ENCODE assay signal across 19 cellular contexts in genomic region chr18:56176750-56177149, GRCh38.
DNase-seq lines count a peak whose midpoint lies in the region; ATAC-seq, FAIRE-seq and TF ChIP-seq lines count a peak whose summit lies in the region.
"Had no signal": no experiment of that assay in that cellular context is flagged by ENCODE, and none has a peak within 500 bp of the region (broad histone marks: within the 10 kb centered on the region; RNA-seq: fewer than 3 reads in every experiment).

No MANE protein-coding gene starts in this region.

- H3K4me1 ChIP-seq in A549 = no peaks in the 10 kb centered on the region
- peaks cover 6% of the 10 kb centered on the region for H3K4me1 ChIP-seq in IMR-90 (ENCODE audit: control insufficient read depth, insufficient read depth, low read length)
- no peaks in the 10 kb centered on the region for H3K4me1 ChIP-seq in K562 (replicated peaks in 1 of 2; ENCODE audit: control insufficient read depth in 2 of 2, insufficient read depth in 2 of 2, low read length in 2 of 2)
- H3K4me1 ChIP-seq: BLaER1 treated with 17β-estradiol and CSF1 and Interleukin-3, amounts not matched to agents 10 nM and 100 nM; Caco-2 had no signal

- H3K27ac ChIP-seq in A549 (no peak overlapping the region), IMR-90 (ENCODE audit: insufficient read depth, low read length) (no peak overlapping the region), K562 (ENCODE audit: extremely low read depth, low read depth, low read length) (no peak overlapping the region), coronary artery (no peak overlapping the region)
- H3K27ac ChIP-seq: BLaER1 treated with 17β-estradiol and CSF1 and Interleukin-3, amounts not matched to agents 10 nM and 100 nM; C4-2B had no signal

- DNase-seq in A549 (ENCODE audit: low read depth in 1 of 2, low spot score in 1 of 2) (no peak), IMR-90 (no peak), K562 (ENCODE audit: extremely low read depth in 1 of 4, low spot score in 3 of 4) (no peak), coronary artery (ENCODE audit: low spot score) (no peak), NK-92 (lab: John Stamatoyannopoulos, UW; ENCODE audit: unreplicated experiment) (no peak), germinal center (ENCODE audit: low spot score) (no peak)
- DNase-seq: 8988T; AML-193; Caco-2; Calu3; CD4-positive, alpha-beta T cell; CD8-positive, alpha-beta T cell; DMS79 treated with DMSO at 0.1 percent for 48 hours; GF-D8 had no signal

- no peak overlapping the region for H3K4ac ChIP-seq in IMR-90 (ENCODE audit: low read depth, low read length)

- H3K4me2 ChIP-seq in A549 (no peak overlapping the region), IMR-90 (ENCODE audit: low read depth, low read length) (no peak overlapping the region), K562 (ENCODE audit: insufficient read depth, low read length) (no peak overlapping the region)
- H3K4me2 ChIP-seq: BLaER1 treated with 17β-estradiol and CSF1 and Interleukin-3, amounts not matched to agents 10 nM and 100 nM had no signal

- H2BK15ac ChIP-seq in IMR-90 (ENCODE audit: low read depth, low read length) = no peak overlapping the region

- no peak overlapping the region for H2AK5ac ChIP-seq in IMR-90 (ENCODE audit: low read depth, low read length)

- no peak overlapping the region for H4K91ac ChIP-seq in IMR-90 (ENCODE audit: insufficient read depth, low read depth, low read length)

- H3K79me2 ChIP-seq in K562 (ENCODE audit: control insufficient read depth, insufficient read depth, low read length) = no peaks in the 10 kb centered on the region

- H3K36me3 ChIP-seq in IMR-90 (ENCODE audit: control insufficient read depth, insufficient read depth, low read length) = no peaks in the 10 kb centered on the region
- no peaks in the 10 kb centered on the region for H3K36me3 ChIP-seq in K562 (ENCODE audit: control insufficient read depth, insufficient read depth, low read length)
- H3K36me3 ChIP-seq: BLaER1 treated with 17β-estradiol and CSF1 and Interleukin-3, amounts not matched to agents 10 nM and 100 nM had no signal

- FAIRE-seq in A549 (lab: Jason Lieb, UNC) (no peak), K562 (lab: Jason Lieb, UNC) (no peak)
- FAIRE-seq: A204.1, G401.6, GM12891 had no signal

- CTCF ChIA-PET in A549 (lab: Yijun Ruan, JAX) (interaction anchor here (0.7 kb wide), 1 partner anchor 25 kb away, joined by 3 read pairs; no protein-coding TSS in a partner anchor), IMR-90 (lab: Yijun Ruan, JAX) (interaction anchor here (0.5 kb wide), 1 partner anchor 52 kb away, joined by 4 read pairs; no protein-coding TSS in a partner anchor), K562 (lab: Yijun Ruan, JAX; ENCODE audit: low intra/inter-chr PET ratio) (no interaction called here)

- no peak for ATAC-seq in A549
- ATAC-seq in IMR-90 (ENCODE audit: low read depth) = no peak
- ATAC-seq in K562 = no peak
- ATAC-seq: CD8-positive, alpha-beta T cell had no signal

- dilution Hi-C loops in IMR-90 (cut with HindIII; ENCODE audit: low sequenced_read_pairs, unreplicated experiment) = no loop called here

- H2AFZ ChIP-seq in IMR-90 (replicated peaks; ENCODE audit: low read length, poor library complexity) = no peak overlapping the region
- no peak overlapping the region for H2AFZ ChIP-seq in K562 (ENCODE audit: low read depth, low read length)

- no peak overlapping the region for H4K5ac ChIP-seq in IMR-90 (ENCODE audit: low read depth, low read length)

- TF ChIP-seq RAD21 in A549 (conservative IDR thresholded peaks at IDR 0.05 in 1 of 2, IDR thresholded peaks at IDR 0.05 in 1 of 2) (no peak), IMR-90 (IDR thresholded peaks at IDR 0.05; ENCODE audit: low read length) (no peak), K562 (CRISPR knock-in tag; conservative IDR thresholded peaks at IDR 0.05 in 1 of 2, IDR thresholded peaks at IDR 0.05 in 1 of 2) (no peak)

- H3K9ac ChIP-seq in IMR-90 (ENCODE audit: low read depth, low read length) = no peak overlapping the region
- H3K9ac ChIP-seq in K562 (ENCODE audit: insufficient read depth in 1 of 2, low read depth in 2 of 2, low read length in 2 of 2) = no peak overlapping the region
- H3K9ac ChIP-seq: BLaER1 treated with 17β-estradiol and CSF1 and Interleukin-3, amounts not matched to agents 10 nM and 100 nM had no signal

- POLR2A ChIA-PET in A549 (lab: Yijun Ruan, JAX) (no interaction called here), IMR-90 (lab: Charles Lee; ENCODE audit: unreplicated experiment) (no interaction called here), K562 (lab: Yijun Ruan, JAX) (no interaction called here)

- H3K4me3 ChIP-seq in A549 (no peak overlapping the region), IMR-90 (ENCODE audit: insufficient read depth, low read depth, low read length) (no peak overlapping the region), K562 (no peak overlapping the region), coronary artery (no peak overlapping the region)
- H3K4me3 ChIP-seq: BLaER1 treated with 17β-estradiol and CSF1 and Interleukin-3, amounts not matched to agents 10 nM and 100 nM had no signal

- no peak overlapping the region for H4K8ac ChIP-seq in IMR-90 (ENCODE audit: low read depth in 2 of 2, low read length in 2 of 2)

- H3K56ac ChIP-seq in IMR-90 (ENCODE audit: extremely low read depth, insufficient read depth, low read length) = no peak overlapping the region

- no peak overlapping the region for H2BK20ac ChIP-seq in IMR-90 (ENCODE audit: low read depth, low read length)

- BruUV-seq in IMR-90 (replicated peaks; lab: Mats Ljungman, UMichigan) = no TSS peak
- no TSS peak for BruUV-seq in K562 (replicated peaks; lab: Mats Ljungman, UMichigan)

- H3K27me3 ChIP-seq in IMR-90 (ENCODE audit: control insufficient read depth, insufficient read depth, low read length) (no peaks in the 10 kb centered on the region), K562 (ENCODE audit: control insufficient read depth in 2 of 2, insufficient read depth in 2 of 2, low read length in 2 of 2) (no peaks in the 10 kb centered on the region)
- H3K27me3 ChIP-seq: BLaER1 treated with 17β-estradiol and CSF1 and Interleukin-3, amounts not matched to agents 10 nM and 100 nM had no signal

- no peaks in the 10 kb centered on the region for H4K20me1 ChIP-seq in IMR-90 (ENCODE audit: insufficient read depth, low read length)
- no peaks in the 10 kb centered on the region for H4K20me1 ChIP-seq in K562 (replicated peaks; ENCODE audit: control insufficient read depth, insufficient read depth, low read length)
- H4K20me1 ChIP-seq: BLaER1 treated with 17β-estradiol and CSF1 and Interleukin-3, amounts not matched to agents 10 nM and 100 nM had no signal

- TF ChIP-seq EP300 in A549 (IDR thresholded peaks at IDR 0.05) (no peak), K562 (IDR thresholded peaks at IDR 0.05; ENCODE audit: low read length) (no peak)

- H3K18ac ChIP-seq in IMR-90 (ENCODE audit: low read depth, low read length) = no peak overlapping the region

- TF ChIP-seq POLR2A in A549 (IDR thresholded peaks at IDR 0.05; ENCODE audit: low read length) = no peak
- no peak for TF ChIP-seq POLR2A in IMR-90 (IDR thresholded peaks at IDR 0.05; ENCODE audit: low read depth, low read length)
- TF ChIP-seq POLR2A in K562 (conservative IDR thresholded peaks at IDR 0.05) = no peak

- H2BK5ac ChIP-seq in IMR-90 (ENCODE audit: low read depth, low read length, poor library complexity, severe bottlenecking) = no peak overlapping the region

- 74% methylated on average over 5 of the region's 5 CpGs for WGBS in A549 (ENCODE audit: missing lambda C conversion rate)
- WGBS in IMR-90 (ENCODE audit: extremely low coverage in 2 of 2, insufficient read length in 1 of 2), 2 experiments = no CpG with 5 or more reads among the region's 5 CpGs
- WGBS in K562 (ENCODE audit: insufficient coverage, low coverage, missing lambda C conversion rate) = 0% methylated on average over 5 of the region's 5 CpGs

- no peak overlapping the region for H3K23ac ChIP-seq in IMR-90 (ENCODE audit: low read depth, low read length)

- H3K79me1 ChIP-seq in IMR-90 (ENCODE audit: low read depth in 1 of 2, low read length in 2 of 2) = no peaks in the 10 kb centered on the region

- H3K14ac ChIP-seq in IMR-90 (replicated peaks; ENCODE audit: low read depth, low read length) = no peak overlapping the region

- H2BK120ac ChIP-seq in IMR-90 (ENCODE audit: low read depth, low read length) = no peak overlapping the region

- in situ Hi-C loops in IMR-90 (cut with MboI; ENCODE audit: low sequenced_read_pairs) = no loop called here
- in situ Hi-C loops in K562 (cut with MboI) = no loop called here

- no peaks in the 10 kb centered on the region for H3K9me3 ChIP-seq in A549
- H3K9me3 ChIP-seq in IMR-90 (ENCODE audit: control insufficient read depth, insufficient read depth, low read length) = no peaks in the 10 kb centered on the region
- H3K9me3 ChIP-seq in K562 (replicated peaks; ENCODE audit: control insufficient read depth, insufficient read depth, low read depth, low read length) = no peaks in the 10 kb centered on the region
- H3K9me3 ChIP-seq: Caco-2 had no signal

- no peak overlapping the region for H2AK9ac ChIP-seq in IMR-90 (replicated peaks; ENCODE audit: low read depth, low read length, poor library complexity)

- intact Hi-C loops in IMR-90 (cut with micrococcal nuclease) = no loop called here
- intact Hi-C loops in K562 (cut with micrococcal nuclease) = no loop called here

- peaks cover 5% of the 10 kb centered on the region; the same call in 1 of the 2 replicates for H3K9me1 ChIP-seq in IMR-90 (ENCODE audit: insufficient read depth, low read length)
- no peaks in the 10 kb centered on the region for H3K9me1 ChIP-seq in K562 (ENCODE audit: control insufficient read depth, insufficient read depth, low read length)

- TF ChIP-seq CTCF in A549 (IDR thresholded peaks at IDR 0.05) = no peak
- no peak for TF ChIP-seq CTCF in IMR-90 (conservative IDR thresholded peaks at IDR 0.05; ENCODE audit: low read depth, low read length)
- TF ChIP-seq CTCF in K562 (IDR thresholded peaks at IDR 0.05 in 2 of 3, conservative IDR thresholded peaks at IDR 0.05 in 1 of 3; ENCODE audit: insufficient read depth in 2 of 3, low read depth in 1 of 3, low read length in 3 of 3) = no peak
- no peak for TF ChIP-seq CTCF in coronary artery (IDR thresholded peaks at IDR 0.05)

TF ChIP-seq in A549, 52 proteins besides CTCF, POLR2A, EP300 and RAD21 (continues in another document):
- TF ChIP-seq NFE2L2 (conservative IDR thresholded peaks at IDR 0.05; ENCODE audit: low read length) (no peak), MAFK (IDR thresholded peaks at IDR 0.05; ENCODE audit: partially characterized antibody) (peak; percentile 47), NPAS2 (CRISPR knock-in tag; IDR thresholded peaks at IDR 0.05; ENCODE audit: borderline replicate concordance) (no peak)

TF ChIP-seq in IMR-90, 13 proteins besides CTCF, POLR2A, EP300 and RAD21 (continues in another document):
- no peak for TF ChIP-seq CEBPB (IDR thresholded peaks at IDR 0.05; ENCODE audit: low read depth, low read length)

TF ChIP-seq in K562, 482 proteins besides CTCF, POLR2A, EP300 and RAD21 (continues in another document):
- TF ChIP-seq SUPT5H (IDR thresholded peaks at IDR 0.05) (no peak), KLF10 (CRISPR knock-in tag; IDR thresholded peaks at IDR 0.05) (no peak), SOX6 (IDR thresholded peaks at IDR 0.05) (no peak), U2AF1 (optimal IDR thresholded peaks at IDR 0.05; ENCODE audit: low read depth, low read length) (no peak)

Comparison
In these comparisons a context has a peak if more than half of its experiments do, and no peak if none do; other contexts are left out.
1. Of the 35 proteins assayed by ChIP-seq in both K562 and A549: peak only in K562: none; only in A549: none; in both: MAFK; in neither: 34.